Comparison of ENCODE assay signal across 13 cellular contexts in the genomic region with DNA sequence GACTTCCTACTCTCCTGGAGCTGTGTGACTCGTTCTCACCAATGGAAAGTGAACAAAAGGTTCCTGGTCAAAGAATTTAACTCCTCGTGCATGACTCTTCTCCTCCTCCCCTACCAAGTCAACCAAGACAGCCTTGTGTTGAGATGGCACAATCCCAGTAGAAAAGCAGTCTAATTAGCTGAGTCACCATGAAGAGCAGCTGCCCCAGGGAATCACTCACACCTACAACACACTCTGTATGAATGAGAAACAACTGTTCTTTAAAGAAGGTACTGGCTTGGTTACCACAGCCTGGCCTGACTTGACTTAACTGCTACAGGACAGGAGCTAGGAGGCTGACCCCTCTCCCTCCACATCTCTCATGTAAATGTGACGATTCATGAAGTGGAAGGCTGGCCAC. TPM values are rescaled to one million over a fixed set of nuclear protein-coding genes. Genes with fewer than 3 reads are reported as not detected.
DNase-seq lines count a peak whose midpoint lies in the region; ATAC-seq and TF ChIP-seq lines count a peak whose summit lies in the region.
"Had no signal": no experiment of that assay in that cellular context is flagged by ENCODE, and none has a peak within 500 bp of the region (broad histone marks: within the 10 kb centered on the region; RNA-seq: fewer than 3 reads in every experiment).

No MANE protein-coding gene starts in this region.

- no peaks in the 10 kb centered on the region for H4K20me1 ChIP-seq in smooth muscle cell (ENCODE audit: low read depth)

- peak; percentile 30; the same call in 1 of the 2 replicates for ATAC-seq in Panc1
- no peak for ATAC-seq in HG03571 (IDR thresholded peaks at IDR 0.05; ENCODE audit: unreplicated experiment)

- H3K4me1 ChIP-seq in Panc1 (ENCODE audit: control insufficient read depth, insufficient read depth, low read length) (no peaks in the 10 kb centered on the region), esophagus muscularis mucosa (no peaks in the 10 kb centered on the region), smooth muscle cell (ENCODE audit: low read depth) (no peaks in the 10 kb centered on the region), neuronal stem cell (ENCODE audit: control insufficient read depth in 2 of 2, insufficient read depth in 1 of 2, low read depth in 1 of 2, low read length in 2 of 2) (no peaks in the 10 kb centered on the region)

- H3F3A ChIP-seq in smooth muscle cell (ENCODE audit: low read depth), result no peaks in the 10 kb centered on the region

- H2AK5ac ChIP-seq in neuronal stem cell (ENCODE audit: low read depth, low read length), result no peak overlapping the region

- TF ChIP-seq CTCF in Panc1 (IDR thresholded peaks at IDR 0.05) (no peak), esophagus muscularis mucosa (IDR thresholded peaks at IDR 0.05) (no peak), smooth muscle cell (IDR thresholded peaks at IDR 0.05; ENCODE audit: borderline replicate concordance, insufficient read depth, poor library complexity, severe bottlenecking) (no peak)

- no TSS peak for BruUV-seq in Panc1 (replicated peaks; lab: Mats Ljungman, UMichigan)

- no peak overlapping the region for H2BK12ac ChIP-seq in neuronal stem cell (ENCODE audit: low read length)

- no peak overlapping the region for H3K14ac ChIP-seq in neuronal stem cell (ENCODE audit: low read length)

- H3K27ac ChIP-seq in Panc1 (ENCODE audit: low read length) (no peak overlapping the region), esophagus muscularis mucosa (replicated peaks in 1 of 4) (no peak overlapping the region), smooth muscle cell (ENCODE audit: low read depth) (peak overlapping the region; percentile 22), neuronal stem cell (replicated peaks; ENCODE audit: low read length) (no peak overlapping the region)
- H3K27ac ChIP-seq: 22Rv1 had no signal

- H4K91ac ChIP-seq in neuronal stem cell (ENCODE audit: low read depth, low read length, poor library complexity), result no peak overlapping the region

- no peak for TF ChIP-seq POLR2A in esophagus muscularis mucosa (IDR thresholded peaks at IDR 0.05; ENCODE audit: low read depth)

- H2AFZ ChIP-seq in smooth muscle cell (ENCODE audit: low read depth), result no peak overlapping the region
- H2AFZ ChIP-seq in neuronal stem cell (ENCODE audit: low read length), result no peak overlapping the region

- CTCF ChIA-PET in Panc1 (lab: Charles Lee), result no interaction called here

- in situ Hi-C loops in Panc1 (cut with HindIII; ENCODE audit: low pct_unique_long_range_greater_than_20kb, low sequenced_read_pairs), result no loop called here

- TF ChIP-seq EP300 in esophagus muscularis mucosa (IDR thresholded peaks at IDR 0.05), result no peak

- no peaks in the 10 kb centered on the region for H3K79me2 ChIP-seq in smooth muscle cell (ENCODE audit: low read depth)

- POLR2A ChIA-PET in Panc1 (lab: Charles Lee), result no interaction called here

- intact Hi-C loops in Panc1 (cut with micrococcal nuclease; ENCODE audit: unreplicated experiment) (no loop called here), esophagus muscularis mucosa (cut with DNase I) (no loop called here)

- DNase-seq in DMS 273 (lab: John Stamatoyannopoulos, UW; ENCODE audit: unreplicated experiment) (peak; percentile 49), DMS 273 treated with DMSO at 0.1 percent for 48 hours (lab: John Stamatoyannopoulos, UW) (no peak), Panc1 (ENCODE audit: low read depth, low spot score) (no peak), esophagus muscularis mucosa (ENCODE audit: extremely low spot score) (peak; percentile 47), smooth muscle cell (lab: John Stamatoyannopoulos, UW; ENCODE audit: unreplicated experiment) (no peak), neuronal stem cell (ENCODE audit: low spot score) (no peak), NCI-H2227 (lab: John Stamatoyannopoulos, UW; ENCODE audit: unreplicated experiment) (no peak)
- DNase-seq: activated effector memory CD4-positive, alpha-beta T cell treated with anti-CD3 and anti-CD28 coated beads, Interleukin-2, amount 50 U/mL, for 16 hours; endodermal cell; NCI-H82 had no signal

- H3K36me3 ChIP-seq in Panc1 (ENCODE audit: control insufficient read depth, insufficient read depth, low read length) (no peaks in the 10 kb centered on the region), esophagus muscularis mucosa (no peaks in the 10 kb centered on the region), smooth muscle cell (ENCODE audit: low read depth) (no peaks in the 10 kb centered on the region), neuronal stem cell (replicated peaks in 1 of 2; ENCODE audit: control insufficient read depth in 2 of 2, insufficient read depth in 2 of 2, low read length in 2 of 2) (no peaks in the 10 kb centered on the region)

- H2BK5ac ChIP-seq in neuronal stem cell (ENCODE audit: low read length), result no peak overlapping the region

- no peak overlapping the region for H2BK15ac ChIP-seq in neuronal stem cell (ENCODE audit: low read length)

- H3K27me3 ChIP-seq in Panc1 (ENCODE audit: control insufficient read depth, insufficient read depth, low read length), result no peaks in the 10 kb centered on the region; the same call in 1 of the 2 replicates
- peaks cover 0 to 4% (median 0%) of the 10 kb centered on the region in 4 donors for H3K27me3 ChIP-seq in esophagus muscularis mucosa
- no peaks in the 10 kb centered on the region for H3K27me3 ChIP-seq in smooth muscle cell (ENCODE audit: low read depth)
- peaks cover 0 to 49% (median 0%) of the 10 kb centered on the region in 3 experiments for H3K27me3 ChIP-seq in neuronal stem cell (ENCODE audit: control insufficient read depth in 3 of 3, insufficient read depth in 3 of 3, low read depth in 1 of 3, low read length in 3 of 3)

- H4K8ac ChIP-seq in neuronal stem cell (ENCODE audit: low read depth, low read length), result no peak overlapping the region

- no peak overlapping the region for H3K23ac ChIP-seq in neuronal stem cell (ENCODE audit: low read depth, low read length, poor library complexity)

- H3K4ac ChIP-seq in neuronal stem cell (ENCODE audit: low read length), result no peak overlapping the region

- no peak overlapping the region for H3K4me3 ChIP-seq in Panc1 (ENCODE audit: low read depth in 2 of 2, low read length in 2 of 2)
- H3K4me3 ChIP-seq in esophagus muscularis mucosa, result no peak overlapping the region
- no peak overlapping the region for H3K4me3 ChIP-seq in smooth muscle cell
- no peak overlapping the region for H3K4me3 ChIP-seq in neuronal stem cell (ENCODE audit: low read length in 2 of 2)

- 69% methylated on average over 3 of the region's 3 CpGs for WGBS in esophagus muscularis mucosa
- 58% methylated on average over 3 of the region's 3 CpGs for WGBS in smooth muscle cell (ENCODE audit: low lambda C conversion rate)
- no CpG with 5 or more reads among the region's 3 CpGs for WGBS in neuronal stem cell (ENCODE audit: extremely low coverage in 2 of 2, insufficient read length in 2 of 2, insufficient replicate concordance in 1 of 2), 2 donors

- H3K9me3 ChIP-seq in Panc1 (ENCODE audit: control insufficient read depth, insufficient read depth, low read depth, low read length) (no peaks in the 10 kb centered on the region), esophagus muscularis mucosa (no peaks in the 10 kb centered on the region), smooth muscle cell (replicated peaks; ENCODE audit: low read depth) (no peaks in the 10 kb centered on the region), neuronal stem cell (replicated peaks in 1 of 2; ENCODE audit: control insufficient read depth in 2 of 2, insufficient read depth in 1 of 2, low read depth in 1 of 2, low read length in 2 of 2) (no peaks in the 10 kb centered on the region)

- no peaks in the 10 kb centered on the region for H3K79me1 ChIP-seq in neuronal stem cell (ENCODE audit: low read depth, low read length)

- H2BK120ac ChIP-seq in neuronal stem cell (ENCODE audit: low read depth, low read length), result no peak overlapping the region

- H3K18ac ChIP-seq in neuronal stem cell (ENCODE audit: low read length), result no peak overlapping the region

- no peak overlapping the region for H3K4me2 ChIP-seq in smooth muscle cell
- H3K4me2 ChIP-seq in neuronal stem cell (ENCODE audit: insufficient read depth, low read length, poor library complexity, severe bottlenecking), result no peak overlapping the region

- no peak overlapping the region for H3K9ac ChIP-seq in smooth muscle cell (ENCODE audit: low read depth)
- H3K9ac ChIP-seq in neuronal stem cell (ENCODE audit: low read depth, low read length, poor library complexity), result no peak overlapping the region

RNA-seq across cellular contexts. Expression of a gene that starts 2.9 kb away (rescaled TPM):
- total RNA-seq in Panc1 (2021; ENCODE audit: unreplicated experiment) (0.39 TPM), esophagus muscularis mucosa (under 1 TPM in 3 of 4 donors, not detected in 1; 0.19 to 0.33 (median 0.29) TPM), smooth muscle cell (0.09 and 1.4 TPM in 2 replicates)
- not detected for polyA plus RNA-seq in Panc1 (2012; ENCODE audit: insufficient read length)
- polyA plus RNA-seq in smooth muscle cell, result not detected in 2 replicates
- 0.04 TPM for polyA plus RNA-seq in neuronal stem cell (2013, experiment 1 of 2)
- polyA plus RNA-seq in neuronal stem cell (2013, experiment 2 of 2), result 0.07 TPM
- total RNA-seq: endodermal cell, pulmonary artery endothelial cell had no signal

RNA-seq across cellular contexts. Expression of a gene that starts 18.8 kb away (rescaled TPM):
- total RNA-seq in Panc1 (2021; ENCODE audit: unreplicated experiment) (93.6 TPM), esophagus muscularis mucosa (10 to 100 TPM in 3 of 4 donors, 1 to 10 TPM in 1; 8.6 to 16.3 (median 13.4) TPM), smooth muscle cell (5.3 and 6.1 TPM in 2 replicates)
- 112 TPM for polyA plus RNA-seq in Panc1 (2012; ENCODE audit: insufficient read length)
- 0.40 and 1.5 TPM in 2 replicates for polyA plus RNA-seq in smooth muscle cell
- 1.8 TPM for polyA plus RNA-seq in neuronal stem cell (2013, experiment 1 of 2)
- 2.4 TPM for polyA plus RNA-seq in neuronal stem cell (2013, experiment 2 of 2)

RNA-seq across cellular contexts. Expression of a gene that starts 24.1 kb away (rescaled TPM):
- total RNA-seq in Panc1 (2021; ENCODE audit: unreplicated experiment) (43.8 TPM), esophagus muscularis mucosa (10 to 100 TPM; 25.7 to 38.4 (median 32.4) TPM), smooth muscle cell (5.0 and 10.2 TPM in 2 replicates)
- 37.8 TPM for polyA plus RNA-seq in Panc1 (2012; ENCODE audit: insufficient read length)
- 16.7 and 22.2 TPM in 2 replicates for polyA plus RNA-seq in smooth muscle cell
- 2.1 TPM for polyA plus RNA-seq in neuronal stem cell (2013, experiment 1 of 2)
- polyA plus RNA-seq in neuronal stem cell (2013, experiment 2 of 2), result 2.5 TPM

RNA-seq across cellular contexts. Expression of a gene that starts 33.8 kb away (rescaled TPM):
- 74.7 TPM for total RNA-seq in Panc1 (2021; ENCODE audit: unreplicated experiment)
- polyA plus RNA-seq in Panc1 (2012; ENCODE audit: insufficient read length), result 70.5 TPM
- total RNA-seq in esophagus muscularis mucosa, result 10 to 100 TPM; 28.7 to 45.7 (median 34.8) TPM
- 11.2 and 13.7 TPM in 2 replicates for total RNA-seq in smooth muscle cell
- polyA plus RNA-seq in smooth muscle cell, result 18.4 and 22.4 TPM in 2 replicates
- 4.4 TPM for polyA plus RNA-seq in neuronal stem cell (2013, experiment 1 of 2)
- polyA plus RNA-seq in neuronal stem cell (2013, experiment 2 of 2), result 4.3 TPM

RNA-seq across cellular contexts. Expression of a gene that starts 34.3 kb away (rescaled TPM):
- total RNA-seq in Panc1 (2021; ENCODE audit: unreplicated experiment) (41.5 TPM), esophagus muscularis mucosa (10 to 100 TPM in 3 of 4 donors, 1 to 10 TPM in 1; 9.1 to 26.2 (median 20.5) TPM), smooth muscle cell (0.63 TPM in 1 of 2 replicates, not detected in the other)
- polyA plus RNA-seq in Panc1 (2012; ENCODE audit: insufficient read length), result 46.9 TPM
- polyA plus RNA-seq in smooth muscle cell, result 1.7 and 2.2 TPM in 2 replicates
- 0.15 TPM for polyA plus RNA-seq in neuronal stem cell (2013, experiment 1 of 2)
- 0.29 TPM for polyA plus RNA-seq in neuronal stem cell (2013, experiment 2 of 2)
- total RNA-seq: endodermal cell had no signal

Comparison
In these comparisons a context has a peak if more than half of its experiments do, and no peak if none do; other contexts are left out.
1. DNase-seq: peak in DMS 273 (single experiment) and esophagus muscularis mucosa (single experiment); none in DMS 273 treated with DMSO at 0.1 percent for 48 hours (single experiment), Panc1 (single experiment), smooth muscle cell (single experiment), neuronal stem cell (single experiment) and NCI-H2227 (single experiment).